28 cellular contexts compared by ENCODE assay signal in genomic region chr7:128434413-128435310, GRCh38. TPM values are rescaled to one million over a fixed set of nuclear protein-coding genes. Genes with fewer than 3 reads are reported as not detected.
DNase-seq lines count a peak whose midpoint lies in the region; ATAC-seq and TF ChIP-seq lines count a peak whose summit lies in the region.
"Had no signal": no experiment of that assay in that cellular context is flagged by ENCODE, and none has a peak within 500 bp of the region (broad histone marks: within the 10 kb centered on the region; RNA-seq: fewer than 3 reads in every experiment).

No MANE protein-coding gene starts in this region.

- peak; percentile 11; the same call in 1 of the 2 replicates for ATAC-seq in PC-3
- ATAC-seq: body of pancreas, foreskin keratinocyte, heart left ventricle, Right ventricle myocardium inferior had no signal

- no peaks in the 10 kb centered on the region for H3K36me3 Mint-ChIP-seq in endodermal cell (ENCODE audit: low read depth)

- H3K4me1 Mint-ChIP-seq in endodermal cell: peaks cover 31% of the 10 kb centered on the region
- H3K4me1 Mint-ChIP-seq: activated CD4-positive, alpha-beta memory T cell treated with anti-CD3 and anti-CD28 coated beads, Interleukin-2, amount 10 ng/mL, durations not matched to agents 7 days and 5 days; nephron progenitor cell had no signal

- H2AFZ ChIP-seq in PC-3 (ENCODE audit: low read length): no peak overlapping the region; the same call in 1 of the 2 replicates

- 72 to 76% methylated on average over 3 to 4 of the region's 4 CpGs for WGBS in endodermal cell (ENCODE audit: insufficient coverage in 1 of 2, insufficient read length in 1 of 2), 2 experiments
- WGBS in prostate gland: 59% methylated on average over 4 of the region's 4 CpGs

- H3K27ac ChIP-seq in PC-3 (ENCODE audit: low read length) (no peak overlapping the region), endodermal cell (ENCODE audit: low read depth, low read length) (no peak overlapping the region), prostate gland (peak overlapping the region; percentile 17 to 24)
- H3K27ac ChIP-seq: BLaER1 treated with 17β-estradiol and CSF1 and Interleukin-3, amounts not matched to agents 10 nM and 100 nM; body of pancreas; esophagus muscularis mucosa; foreskin keratinocyte; heart left ventricle; KMS-11; transverse colon had no signal

- H3K9ac ChIP-seq in PC-3 (ENCODE audit: low read length) (no peak overlapping the region), endodermal cell (ENCODE audit: extremely low read depth, low read length, poor library complexity, severe bottlenecking) (no peak overlapping the region)
- H3K9ac ChIP-seq: BLaER1 treated with 17β-estradiol and CSF1 and Interleukin-3, amounts not matched to agents 10 nM and 100 nM; KMS-11 had no signal

- TF ChIP-seq CTCF in PC-3 (conservative IDR thresholded peaks at IDR 0.05; ENCODE audit: low read depth, low read length) (no peak), endodermal cell (conservative IDR thresholded peaks at IDR 0.05) (no peak), prostate gland (IDR thresholded peaks at IDR 0.05) (no peak)

- H3K27me3 Mint-ChIP-seq in endodermal cell (ENCODE audit: insufficient read depth): peaks cover 3% of the 10 kb centered on the region

- H3K9me3 ChIP-seq in PC-3 (ENCODE audit: low read length): no peaks in the 10 kb centered on the region
- H3K9me3 ChIP-seq in endodermal cell (ENCODE audit: control insufficient read depth, low read length): no peaks in the 10 kb centered on the region
- H3K9me3 ChIP-seq in prostate gland: no peaks in the 10 kb centered on the region
- H3K9me3 ChIP-seq: BLaER1 treated with 17β-estradiol and CSF1 and Interleukin-3, amounts not matched to agents 10 nM and 100 nM; body of pancreas; esophagus muscularis mucosa; heart left ventricle; transverse colon had no signal

- no peak overlapping the region for H3K4me2 ChIP-seq in PC-3 (ENCODE audit: low read length)
- H3K4me2 ChIP-seq: KMS-11 had no signal

- POLR2A ChIA-PET in PC-3 (lab: Charles Lee; ENCODE audit: unreplicated experiment): no interaction called here

- CTCF ChIA-PET in PC-3 (lab: Charles Lee): interaction anchor here (0.6 to 1.3 kb wide), 3 partner anchors 10 to 26 kb away, joined by 4 to 8 read pairs (median 6); no protein-coding TSS in a partner anchor

- peak overlapping the region; percentile 10 for H3K4me3 Mint-ChIP-seq in endodermal cell
- H3K4me3 Mint-ChIP-seq: activated CD4-positive, alpha-beta memory T cell treated with anti-CD3 and anti-CD28 coated beads, Interleukin-2, amount 10 ng/mL, durations not matched to agents 7 days and 5 days; activated naive CD4-positive, alpha-beta T cell treated with anti-CD3 and anti-CD28 coated beads for 36 hours; H9; nephron progenitor cell had no signal

- no peaks in the 10 kb centered on the region for H4K20me1 ChIP-seq in PC-3 (ENCODE audit: low read length)
- H4K20me1 ChIP-seq: BLaER1 treated with 17β-estradiol and CSF1 and Interleukin-3, amounts not matched to agents 10 nM and 100 nM had no signal

- H3K36me3 ChIP-seq in PC-3 (ENCODE audit: low read depth, low read length) (no peaks in the 10 kb centered on the region), endodermal cell (ENCODE audit: control insufficient read depth, insufficient read depth, low read length) (no peaks in the 10 kb centered on the region), prostate gland (no peaks in the 10 kb centered on the region)
- H3K36me3 ChIP-seq: BLaER1 treated with 17β-estradiol and CSF1 and Interleukin-3, amounts not matched to agents 10 nM and 100 nM; esophagus muscularis mucosa; heart left ventricle; transverse colon had no signal

- H3K79me2 ChIP-seq in PC-3 (ENCODE audit: low read length): no peaks in the 10 kb centered on the region

- TF ChIP-seq POLR2A in prostate gland (IDR thresholded peaks at IDR 0.05): no peak

- no peaks in the 10 kb centered on the region for H3F3A ChIP-seq in PC-3 (ENCODE audit: low read length, unreplicated experiment)

- DNase-seq in PC-3 (peak; percentile 22), endodermal cell (no peak), prostate gland (ENCODE audit: low spot score) (no peak), mesenteric fat pad (ENCODE audit: low spot score) (no peak), NCI-H2081 (lab: John Stamatoyannopoulos, UW) (no peak)
- DNase-seq: activated CD4-positive, alpha-beta memory T cell treated with anti-CD3 and anti-CD28 coated beads, Interleukin-2, amount 10 ng/mL, durations not matched to agents 7 days and 5 days; activated CD8-positive, alpha-beta memory T cell treated with anti-CD3 and anti-CD28 coated beads, Interleukin-2, amount 50 U/mL, for 48 hours; activated naive CD4-positive, alpha-beta T cell treated with anti-CD3 and anti-CD28 coated beads for 36 hours; body of pancreas; COR-L47; dermis blood vessel endothelial cell; DMS79; GDM1; H9; heart left ventricle; NCI-H1930; NCI-H526; nephron progenitor cell; NK-92 treated with Interleukin-12 subunit alpha and Interleukin-12 subunit beta, amount 100 ng/mL, for 24 hours; stimulated activated CD4-positive, alpha-beta T cell treated with anti-CD3 and anti-CD28 coated beads, Interleukin-15, amount 100 ng/mL, for 24 hours; stimulated activated CD4-positive, alpha-beta T cell treated with anti-CD3 and anti-CD28 coated beads, Interleukin-4, amount 100 ng/mL, for 4 hours; transverse colon had no signal

- H3K4me1 ChIP-seq in PC-3 (ENCODE audit: insufficient read depth, low read length) (peaks cover 15% of the 10 kb centered on the region; the same call in 1 of the 2 replicates), endodermal cell (ENCODE audit: control insufficient read depth, insufficient read depth, low read length) (peaks cover 9% of the 10 kb centered on the region), prostate gland (replicated peaks) (no peaks in the 10 kb centered on the region)
- H3K4me1 ChIP-seq: body of pancreas, esophagus muscularis mucosa, foreskin keratinocyte had no signal

- no peak overlapping the region for H3K4me3 ChIP-seq in PC-3 (ENCODE audit: low read length)
- H3K4me3 ChIP-seq in endodermal cell (ENCODE audit: low read length): no peak overlapping the region
- H3K4me3 ChIP-seq in prostate gland: no peak overlapping the region
- H3K4me3 ChIP-seq: BLaER1 treated with 17β-estradiol and CSF1 and Interleukin-3, amounts not matched to agents 10 nM and 100 nM; body of pancreas; esophagus muscularis mucosa; heart left ventricle; lung; transverse colon had no signal

- intact Hi-C loops in PC-3 (cut with micrococcal nuclease): no loop called here
- intact Hi-C loops in prostate gland (cut with DNase I): no loop called here

- no peaks in the 10 kb centered on the region for H3K9me3 Mint-ChIP-seq in endodermal cell
- H3K9me3 Mint-ChIP-seq: activated CD4-positive, alpha-beta memory T cell treated with anti-CD3 and anti-CD28 coated beads, Interleukin-2, amount 10 ng/mL, durations not matched to agents 7 days and 5 days; activated naive CD4-positive, alpha-beta T cell treated with anti-CD3 and anti-CD28 coated beads for 36 hours; H9; nephron progenitor cell had no signal

- H3K27ac Mint-ChIP-seq in endodermal cell: peak overlapping the region; percentile 90
- H3K27ac Mint-ChIP-seq: activated CD4-positive, alpha-beta memory T cell treated with anti-CD3 and anti-CD28 coated beads, Interleukin-2, amount 10 ng/mL, durations not matched to agents 7 days and 5 days; activated naive CD4-positive, alpha-beta T cell treated with anti-CD3 and anti-CD28 coated beads for 36 hours; nephron progenitor cell had no signal

- H3K27me3 ChIP-seq in PC-3 (ENCODE audit: low read length) (no peaks in the 10 kb centered on the region), endodermal cell (ENCODE audit: control insufficient read depth, insufficient read depth, low read length, poor library complexity, severe bottlenecking) (no peaks in the 10 kb centered on the region), prostate gland (replicated peaks; ENCODE audit: insufficient read depth) (no peaks in the 10 kb centered on the region)
- H3K27me3 ChIP-seq: BLaER1 treated with 17β-estradiol and CSF1 and Interleukin-3, amounts not matched to agents 10 nM and 100 nM; body of pancreas; heart left ventricle; transverse colon had no signal

- no TSS peak for BruUV-seq in PC-3 (replicated peaks; lab: Mats Ljungman, UMichigan)

- H3K9me2 ChIP-seq in PC-3 (replicated peaks; ENCODE audit: low read length): no peaks in the 10 kb centered on the region

RNA-seq across cellular contexts. Expression of gene HILPDA, which starts 21.0 kb away (rescaled TPM):
- 25.7 and 29.1 TPM in 2 replicates for total RNA-seq in PC-3 (2014; rRNA removed)
- total RNA-seq in endodermal cell: 10 to 100 TPM; 26.5 to 37.9 TPM
- 46.2 TPM for polyA plus RNA-seq in endodermal cell (2013, experiment 1 of 2)
- polyA plus RNA-seq in endodermal cell (2013, experiment 2 of 2): 41.3 TPM
- 10 to 100 TPM in 1 of 2 donors, 1 to 10 TPM in 1; 6.9 to 41.5 TPM for total RNA-seq in prostate gland
- 31.1 TPM for total RNA-seq in mesenteric fat pad

RNA-seq across cellular contexts. Expression of gene IMPDH1, which starts 24.9 kb away (rescaled TPM):
- 128 and 142 TPM in 2 replicates for total RNA-seq in PC-3 (2014; rRNA removed)
- total RNA-seq in endodermal cell: 10 to 100 TPM; 13.4 to 16.5 TPM
- polyA plus RNA-seq in endodermal cell (2013, experiment 1 of 2): 29.3 TPM
- polyA plus RNA-seq in endodermal cell (2013, experiment 2 of 2): 25.0 TPM
- total RNA-seq in prostate gland: 10 to 100 TPM; 48.2 to 91.6 TPM
- 146 TPM for total RNA-seq in mesenteric fat pad

RNA-seq across cellular contexts. Expression of gene METTL2B, which starts 41.9 kb away (rescaled TPM):
- total RNA-seq in PC-3 (2014; rRNA removed) (33.8 and 37.1 TPM in 2 replicates), endodermal cell (10 to 100 TPM; 39.8 to 50.5 TPM), prostate gland (10 to 100 TPM; 16.2 to 28.9 TPM), mesenteric fat pad (26.6 TPM)
- 26.7 TPM for polyA plus RNA-seq in endodermal cell (2013, experiment 1 of 2)
- 25.5 TPM for polyA plus RNA-seq in endodermal cell (2013, experiment 2 of 2)

Comparison
In these comparisons a context has a peak if more than half of its experiments do, and no peak if none do; other contexts are left out.
1. H3K27ac ChIP-seq: peak in prostate gland (2 of 2); none in PC-3 (single experiment) and endodermal cell (single experiment).